1 cellular context compared by ENCODE assay signal in genomic region chr22:25744694-25745093, GRCh38.
TF ChIP-seq lines count a peak whose summit lies in the region.

No MANE protein-coding gene starts in this region.

TF ChIP-seq in K562, 482 proteins besides CTCF, POLR2A, EP300 and RAD21:
- TF ChIP-seq SMARCA4 (IDR thresholded peaks at IDR 0.05) (no peak), NCOR1 (IDR thresholded peaks at IDR 0.05) (no peak), DEAF1 (CRISPR knock-in tag; IDR thresholded peaks at IDR 0.05) (no peak), SAP30 (IDR thresholded peaks at IDR 0.05; ENCODE audit: borderline replicate concordance, insufficient read depth, low read depth, low read length, poor library complexity, severe bottlenecking) (no peak), POU5F1 (IDR thresholded peaks at IDR 0.05; ENCODE audit: borderline replicate concordance, low read depth, low read length, partially characterized antibody) (no peak), TAF1 (IDR thresholded peaks at IDR 0.05; ENCODE audit: control insufficient read depth, extremely low read depth, insufficient read depth, low read length, severe bottlenecking) (no peak), ZFP36 (IDR thresholded peaks at IDR 0.05; ENCODE audit: low read depth, low read length, partially characterized antibody) (peak; percentile 69), ZNF146 (CRISPR knock-in tag; IDR thresholded peaks at IDR 0.05; ENCODE audit: unreplicated experiment) (no peak), ELF2 (CRISPR knock-in tag; IDR thresholded peaks at IDR 0.05) (no peak), ATF1 (CRISPR knock-in tag; IDR thresholded peaks at IDR 0.05) (no peak), ATF1 (tag; IDR thresholded peaks at IDR 0.05) (no peak), SNRNP70 (optimal IDR thresholded peaks at IDR 0.05; ENCODE audit: low read depth, low read length) (no peak), RBM25 (IDR thresholded peaks at IDR 0.05; ENCODE audit: low read depth, low read length, severe bottlenecking) (peak; percentile 58), WHSC1 (IDR thresholded peaks at IDR 0.05; ENCODE audit: low read length) (no peak)
- TF ChIP-seq, protein P1, sequence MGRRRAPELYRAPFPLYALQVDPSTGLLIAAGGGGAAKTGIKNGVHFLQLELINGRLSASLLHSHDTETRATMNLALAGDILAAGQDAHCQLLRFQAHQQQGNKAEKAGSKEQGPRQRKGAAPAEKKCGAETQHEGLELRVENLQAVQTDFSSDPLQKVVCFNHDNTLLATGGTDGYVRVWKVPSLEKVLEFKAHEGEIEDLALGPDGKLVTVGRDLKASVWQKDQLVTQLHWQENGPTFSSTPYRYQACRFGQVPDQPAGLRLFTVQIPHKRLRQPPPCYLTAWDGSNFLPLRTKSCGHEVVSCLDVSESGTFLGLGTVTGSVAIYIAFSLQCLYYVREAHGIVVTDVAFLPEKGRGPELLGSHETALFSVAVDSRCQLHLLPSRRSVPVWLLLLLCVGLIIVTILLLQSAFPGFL (CRISPR knock-in tag; IDR thresholded peaks at IDR 0.05), result no peak
- TF ChIP-seq, protein P2, sequence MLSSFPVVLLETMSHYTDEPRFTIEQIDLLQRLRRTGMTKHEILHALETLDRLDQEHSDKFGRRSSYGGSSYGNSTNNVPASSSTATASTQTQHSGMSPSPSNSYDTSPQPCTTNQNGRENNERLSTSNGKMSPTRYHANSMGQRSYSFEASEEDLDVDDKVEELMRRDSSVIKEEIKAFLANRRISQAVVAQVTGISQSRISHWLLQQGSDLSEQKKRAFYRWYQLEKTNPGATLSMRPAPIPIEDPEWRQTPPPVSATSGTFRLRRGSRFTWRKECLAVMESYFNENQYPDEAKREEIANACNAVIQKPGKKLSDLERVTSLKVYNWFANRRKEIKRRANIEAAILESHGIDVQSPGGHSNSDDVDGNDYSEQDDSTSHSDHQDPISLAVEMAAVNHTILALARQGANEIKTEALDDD (IDR thresholded peaks at IDR 0.05), result no peak
